8 cellular contexts compared by ENCODE assay signal in genomic region chr11:65134952-65135632, GRCh38. TPM values are rescaled to one million over a fixed set of nuclear protein-coding genes. Genes with fewer than 3 reads are reported as not detected.
DNase-seq lines count a peak whose midpoint lies in the region; ATAC-seq and TF ChIP-seq lines count a peak whose summit lies in the region.

No MANE protein-coding gene starts in this region.

- POLR2A ChIA-PET in AG04450 (lab: Yijun Ruan, JAX) (interaction anchor here (0.6 to 2.6 kb wide), 14 partner anchors 9 to 431 kb away, joined by 3 to 20 read pairs (median 4); partner anchors contain the start of genes CAPN1, FAU, MRPL49 and SAC3D1), WTC11 (lab: Charles Lee) (interaction anchor here (0.7 to 2.1 kb wide), 10 partner anchors 13 to 291 kb away, joined by 3 to 20 read pairs (median 4); partner anchors contain the start of genes CAPN1, FAU, MRPL49 and TM7SF2)

- H3K36me3 Mint-ChIP-seq in WTC11 = peaks cover 15% of the 10 kb centered on the region

- peak overlapping the region; percentile 95 for H3K4me3 ChIP-seq in AG04450 (ENCODE audit: low read depth, low read length)

- H3K4me3 Mint-ChIP-seq in WTC11 = peak overlapping the region; percentile 98

- no peak for TF ChIP-seq CTCF in AG04450 (IDR thresholded peaks at IDR 0.05; ENCODE audit: low read depth, low read length)
- no peak for TF ChIP-seq CTCF in WTC11 (IDR thresholded peaks at IDR 0.05)

- ATAC-seq in HG03175 (IDR thresholded peaks at IDR 0.05; ENCODE audit: unreplicated experiment) (peak; percentile 70), WTC11 (peak; percentile 92)

- no peaks in the 10 kb centered on the region for H3K9me3 Mint-ChIP-seq in WTC11

- peak overlapping the region; percentile 99 for H3K27ac ChIP-seq in AG04450 (ENCODE audit: low read depth, low read length)

- no peaks in the 10 kb centered on the region; the same call in 1 of the 2 replicates for H3K27me3 Mint-ChIP-seq in WTC11 (ENCODE audit: low read depth)

- TF ChIP-seq POLR2A in GM18951 (IDR thresholded peaks at IDR 0.05; ENCODE audit: extremely low read depth, insufficient read depth, insufficient read length) = peak; percentile 73

- DNase-seq in AG04450 (ENCODE audit: low read depth, low spot score) (peak; percentile 92), NCI-H2227 treated with DMSO at 0.1 percent for 48 hours (lab: John Stamatoyannopoulos, UW) (peak; percentile 98), WTC11 (ENCODE audit: low spot score) (peak; percentile 90), iris pigment epithelial cell (ENCODE audit: low read depth) (peak; percentile 98)
- peak; percentile 92 for DNase-seq in central memory CD4-positive, alpha-beta T cell
- DNase-seq in stimulated activated CD4-positive, alpha-beta T cell treated with anti-CD3 and anti-CD28 coated beads, Interleukin-12 subunit alpha, Interleukin-12 subunit beta, amount 100 ng/mL, for 4 hours = peak; percentile 66

- H3K27me3 ChIP-seq in AG04450 (ENCODE audit: control insufficient read depth, insufficient read depth, low read length) = peaks cover 1% of the 10 kb centered on the region

- peak overlapping the region; percentile 100 for H3K27ac Mint-ChIP-seq in WTC11

- no peaks in the 10 kb centered on the region for H3K9me3 ChIP-seq in AG04450 (ENCODE audit: control insufficient read depth, insufficient read depth, low read length)

- CTCF ChIA-PET in AG04450 (lab: Charles Lee) = interaction anchor here (0.9 to 1.3 kb wide), 3 partner anchors 9 to 218 kb away, joined by 3 to 5 read pairs (median 4); no protein-coding TSS in a partner anchor
- CTCF ChIA-PET in WTC11 (lab: Charles Lee) = interaction anchor here (0.7 to 3.7 kb wide), 16 partner anchors 13 to 457 kb away, joined by 3 to 40 read pairs (median 6); partner anchors contain the start of genes BATF2, CAPN1, CDC42EP2 and FAU

- in situ Hi-C loops in GM18951 (cut with MboI; ENCODE audit: low sequenced_read_pairs, unreplicated experiment) = no loop called here

- peaks cover 18% of the 10 kb centered on the region for H3K4me1 Mint-ChIP-seq in WTC11

TF ChIP-seq in WTC11, 78 proteins besides CTCF, POLR2A, EP300 and RAD21:
- TF ChIP-seq SMAD3 (CRISPR knock-in tag; IDR thresholded peaks at IDR 0.05; ENCODE audit: borderline replicate concordance) (no peak), HMGA2 (CRISPR knock-in tag; IDR thresholded peaks at IDR 0.05) (no peak), NFYB (CRISPR knock-in tag; conservative IDR thresholded peaks at IDR 0.05; ENCODE audit: low read depth) (peak; percentile 75)
- TF ChIP-seq, protein P1, sequence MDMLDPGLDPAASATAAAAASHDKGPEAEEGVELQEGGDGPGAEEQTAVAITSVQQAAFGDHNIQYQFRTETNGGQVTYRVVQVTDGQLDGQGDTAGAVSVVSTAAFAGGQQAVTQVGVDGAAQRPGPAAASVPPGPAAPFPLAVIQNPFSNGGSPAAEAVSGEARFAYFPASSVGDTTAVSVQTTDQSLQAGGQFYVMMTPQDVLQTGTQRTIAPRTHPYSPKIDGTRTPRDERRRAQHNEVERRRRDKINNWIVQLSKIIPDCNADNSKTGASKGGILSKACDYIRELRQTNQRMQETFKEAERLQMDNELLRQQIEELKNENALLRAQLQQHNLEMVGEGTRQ (CRISPR knock-in tag; IDR thresholded peaks at IDR 0.05) = no peak

RNA-seq across cellular contexts. Expression of gene SYVN1, which starts 0.8 kb away (rescaled TPM):
- polyA plus RNA-seq in AG04450 (2011; rRNA removed) = 18.7 and 27.7 TPM in 2 replicates
- polyA minus RNA-seq in AG04450 (2011; rRNA and poly(A)+ RNA removed) = 37.7 and 51.5 TPM in 2 replicates
- total RNA-seq in WTC11 (2021) = 27.6 to 34.8 TPM (median 31.8 TPM) in 3 replicates

RNA-seq across cellular contexts. Expression of gene MRPL49, which starts 13.0 kb away (rescaled TPM):
- polyA plus RNA-seq in AG04450 (2011; rRNA removed) = 54.2 and 55.7 TPM in 2 replicates
- polyA minus RNA-seq in AG04450 (2011; rRNA and poly(A)+ RNA removed) = 30.5 and 32.4 TPM in 2 replicates
- 51.3 to 55.9 TPM (median 53.3 TPM) in 3 replicates for total RNA-seq in WTC11 (2021)

RNA-seq across cellular contexts. Expression of gene FAU, which starts 13.2 kb away (rescaled TPM):
- polyA plus RNA-seq in AG04450 (2011; rRNA removed) = 426 and 504 TPM in 2 replicates
- 136 and 146 TPM in 2 replicates for polyA minus RNA-seq in AG04450 (2011; rRNA and poly(A)+ RNA removed)
- total RNA-seq in WTC11 (2021) = 951 to 991 TPM (median 985 TPM) in 3 replicates

RNA-seq across cellular contexts. Expression of gene ZNHIT2, which starts 17.6 kb away (rescaled TPM):
- polyA plus RNA-seq in AG04450 (2011; rRNA removed) = 3.1 and 3.6 TPM in 2 replicates
- 1.00 and 1.6 TPM in 2 replicates for polyA minus RNA-seq in AG04450 (2011; rRNA and poly(A)+ RNA removed)
- total RNA-seq in WTC11 (2021) = 15.9 to 18.3 TPM (median 16.7 TPM) in 3 replicates

RNA-seq across cellular contexts. Expression of gene TM7SF2, which starts 23.4 kb away (rescaled TPM):
- 10.3 and 15.1 TPM in 2 replicates for polyA plus RNA-seq in AG04450 (2011; rRNA removed)
- 11.6 and 20.0 TPM in 2 replicates for polyA minus RNA-seq in AG04450 (2011; rRNA and poly(A)+ RNA removed)
- total RNA-seq in WTC11 (2021) = 63.8 to 74.9 TPM (median 71.5 TPM) in 3 replicates

Comparison
In these comparisons a context has a peak if more than half of its experiments do, and no peak if none do; other contexts are left out.
1. Peak in every context shown above with its lines: DNase-seq, ATAC-seq, H3K4me3 ChIP-seq and H3K27ac ChIP-seq.